ENCODE assay signal across 9 cellular contexts in the genomic region with DNA sequence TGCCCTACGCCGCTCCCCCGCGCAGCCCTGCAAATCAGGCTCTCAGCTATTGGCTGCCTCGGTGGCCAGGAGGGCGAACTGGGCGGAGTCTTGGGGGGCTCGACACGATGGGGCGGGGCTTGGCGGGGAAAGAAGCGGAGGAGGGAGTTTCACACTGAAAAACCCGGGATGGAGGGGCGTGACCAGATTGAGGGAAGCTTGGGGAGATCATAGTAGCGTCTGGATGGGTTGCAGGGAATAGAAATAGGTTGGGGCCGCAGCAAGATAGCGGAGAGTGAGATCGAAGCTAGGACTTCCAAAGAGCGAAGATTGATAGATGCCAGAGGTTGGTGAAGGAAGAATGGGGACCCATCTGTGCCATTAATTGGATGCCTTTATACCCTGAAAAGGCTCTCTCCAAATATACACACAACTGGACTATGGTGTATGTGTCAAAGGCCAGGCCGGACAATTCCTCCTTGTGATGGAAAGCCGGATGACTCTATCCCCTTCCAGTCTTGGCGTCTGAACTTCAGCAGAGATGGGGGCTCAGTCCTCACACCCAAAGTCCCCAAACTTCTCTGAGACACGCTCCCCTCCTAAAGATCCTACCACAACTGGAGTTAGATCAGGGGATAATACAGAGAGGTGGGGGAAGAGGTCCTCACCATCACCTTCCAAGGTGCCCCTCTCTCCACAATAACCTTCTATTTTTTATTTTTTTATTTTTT. TPM values are rescaled to one million over a fixed set of nuclear protein-coding genes. Genes with fewer than 3 reads are reported as not detected.
A peak's percentile ranks its signal among the peaks of the same experiment; 100 is the strongest.
DNase-seq lines count a peak whose midpoint lies in the region; ATAC-seq and TF ChIP-seq lines count a peak whose summit lies in the region.
"Had no signal": no experiment of that assay in that cellular context is flagged by ENCODE, and none has a peak within 500 bp of the region (broad histone marks: within the 10 kb centered on the region; RNA-seq: fewer than 3 reads in every experiment).

No MANE protein-coding gene starts in this region.

- DNase-seq in GM23248 (peak; percentile 57), NCI-H526 treated with DMSO at 0.1 percent for 48 hours (lab: John Stamatoyannopoulos, UW) (peak; percentile 36), right cardiac atrium (peak; percentile 84 to 89 (median 89)), gastrocnemius medialis (no peak), middle frontal gyrus (ENCODE audit: extremely low spot score, low spot score) (no peak)
- DNase-seq in activated naive CD8-positive, alpha-beta T cell treated with anti-CD3 and anti-CD28 coated beads, Interleukin-2, amount 50 U/mL, for 16 hours (ENCODE audit: low read depth, low spot score) = peak; percentile 46
- DNase-seq in NK-92 treated with Interleukin-12 subunit alpha and Interleukin-12 subunit beta, amount 100 ng/mL, for 24 hours (lab: John Stamatoyannopoulos, UW) = no peak

- peaks cover 9% of the 10 kb centered on the region for H3K4me1 ChIP-seq in GM23248 (ENCODE audit: insufficient read depth)
- H3K4me1 ChIP-seq in right cardiac atrium (ENCODE audit: control insufficient read depth, insufficient read depth, low read length) = peaks cover 4% of the 10 kb centered on the region
- peaks cover 22 to 26% of the 10 kb centered on the region in 2 donors for H3K4me1 ChIP-seq in gastrocnemius medialis

- no peaks in the 10 kb centered on the region for H3K79me2 ChIP-seq in GM23248 (ENCODE audit: insufficient read depth)

- H3K4me2 ChIP-seq in GM23248 (ENCODE audit: unreplicated experiment) = peak overlapping the region; percentile 82

- H3K27ac ChIP-seq in GM23248 (no peak overlapping the region), right cardiac atrium (ENCODE audit: low read length) (no peak overlapping the region), gastrocnemius medialis (no peak overlapping the region)

- 0 out of 2 replicates have a peak, but pooled peaks cover 5% of the 10 kb centered on the region for H3F3A ChIP-seq in GM23248 (ENCODE audit: insufficient read depth)

- H3K36me3 ChIP-seq in GM23248 (ENCODE audit: low read depth) (no peaks in the 10 kb centered on the region), gastrocnemius medialis (no peaks in the 10 kb centered on the region)

- no peak for TF ChIP-seq CTCF in gastrocnemius medialis (IDR thresholded peaks at IDR 0.05 in 4 of 5, conservative IDR thresholded peaks at IDR 0.05 in 1 of 5)

- WGBS in GM23248 (ENCODE audit: low coverage in 1 of 2, low lambda C conversion rate in 2 of 2, missing lambda C conversion rate in 2 of 2), 2 experiments = 16 to 20% methylated on average over 18 to 23 of the region's 23 CpGs
- WGBS in right cardiac atrium = 12% methylated on average over 23 of the region's 23 CpGs

- ATAC-seq in right cardiac atrium = peak; percentile 82 to 86
- ATAC-seq in gastrocnemius medialis = no peak
- ATAC-seq in GM21528 (IDR thresholded peaks at IDR 0.05; ENCODE audit: low FRiP score, unreplicated experiment) = no peak

- no peak for TF ChIP-seq POLR2A in gastrocnemius medialis (IDR thresholded peaks at IDR 0.05)

- H3K9me2 ChIP-seq in GM23248 (ENCODE audit: insufficient read depth) = no peaks in the 10 kb centered on the region

- H2AFZ ChIP-seq in GM23248 = 0 out of 2 replicates have a peak overlapping the region, but pooled peaks have one; percentile 27

- H4K20me1 ChIP-seq in GM23248 (ENCODE audit: insufficient read depth) = no peaks in the 10 kb centered on the region

- H3K27me3 ChIP-seq in GM23248 (replicated peaks; ENCODE audit: insufficient read depth) (peaks cover 11% of the 10 kb centered on the region), right cardiac atrium (ENCODE audit: control insufficient read depth, insufficient read depth) (no peaks in the 10 kb centered on the region), gastrocnemius medialis (peaks cover 12 to 23% (median 16%) of the 10 kb centered on the region in 3 donors)

- H3K9ac ChIP-seq in GM23248 = no peak overlapping the region

- in situ Hi-C loops in GM23248 (cut with MboI) = no loop called here
- in situ Hi-C loops in gastrocnemius medialis (cut with MboI; ENCODE audit: low sequenced_read_pairs in 4 of 4) = no loop called here

- intact Hi-C loops in right cardiac atrium (cut with DNase I) = no loop called here
- intact Hi-C loops in gastrocnemius medialis (cut with DNase I; ENCODE audit: low total_unique reads) = loop anchor here (2.0 kb wide), 1 partner anchor 13 kb away; no protein-coding TSS in a partner anchor

- H3K4me3 ChIP-seq in GM23248 (peak overlapping the region; percentile 58), right cardiac atrium (ENCODE audit: low read length) (peak overlapping the region; percentile 58), gastrocnemius medialis (peak overlapping the region; percentile 36 to 51 (median 47))

- no peaks in the 10 kb centered on the region for H3K9me3 ChIP-seq in GM23248 (ENCODE audit: low read depth)
- no peaks in the 10 kb centered on the region for H3K9me3 ChIP-seq in right cardiac atrium (ENCODE audit: control insufficient read depth, low read length)
- H3K9me3 ChIP-seq in gastrocnemius medialis = no peaks in the 10 kb centered on the region

RNA-seq across cellular contexts. Expression of a gene that starts 0.4 kb away (rescaled TPM):
- total RNA-seq in GM23248 (2014; rRNA removed; shearing (Covaris generic)) = not detected in 2 replicates
- polyA plus RNA-seq in GM23248 (2016; fragmentation: Nextera tagmentation; extraction: Ambion mirVana) = 0.05 TPM in 1 of 2 replicates, not detected in the other
- total RNA-seq in right cardiac atrium = 1 to 10 TPM; 2.5 to 3.7 (median 3.1) TPM
- 6.9 TPM for polyA plus RNA-seq in right cardiac atrium
- not detected for total RNA-seq in gastrocnemius medialis
- total RNA-seq: NCI-H460 had no signal

RNA-seq across cellular contexts. Expression of a gene that starts 26.0 kb away (rescaled TPM):
- 1,500 and 1,636 TPM in 2 replicates for total RNA-seq in GM23248 (2014; rRNA removed; shearing (Covaris generic))
- polyA plus RNA-seq in GM23248 (2016; fragmentation: Nextera tagmentation; extraction: Ambion mirVana) (892 and 903 TPM in 2 replicates), right cardiac atrium (1,781 TPM)
- total RNA-seq in right cardiac atrium (1,000 to 10,000 TPM; 1,060 to 1,177 (median 1,099) TPM), gastrocnemius medialis (1,000 to 10,000 TPM; 1,960 to 2,584 (median 2,358) TPM)

RNA-seq across cellular contexts. Expression of a gene that starts 28.7 kb away (rescaled TPM):
- total RNA-seq in GM23248 (2014; rRNA removed; shearing (Covaris generic)) = 6.6 and 8.1 TPM in 2 replicates
- 6.0 and 7.1 TPM in 2 replicates for polyA plus RNA-seq in GM23248 (2016; fragmentation: Nextera tagmentation; extraction: Ambion mirVana)
- total RNA-seq in right cardiac atrium = 10 to 100 TPM in 1 of 4 donors, 1 to 10 TPM in 3; 5.8 to 10.8 (median 8.0) TPM
- 6.4 TPM for polyA plus RNA-seq in right cardiac atrium
- total RNA-seq in gastrocnemius medialis = 100 to 1,000 TPM; 236 to 432 (median 340) TPM

Comparison
In these comparisons a context has a peak if more than half of its experiments do, and no peak if none do; other contexts are left out.
1. DNase-seq: peak in GM23248 (single experiment), NCI-H526 treated with DMSO at 0.1 percent for 48 hours (single experiment), activated naive CD8-positive, alpha-beta T cell treated with anti-CD3 and anti-CD28 coated beads, Interleukin-2, amount 50 U/mL, for 16 hours (single experiment) and right cardiac atrium (3 of 3); none in gastrocnemius medialis (0 of 2), middle frontal gyrus (single experiment) and NK-92 treated with Interleukin-12 subunit alpha and Interleukin-12 subunit beta, amount 100 ng/mL, for 24 hours (single experiment).
2. ATAC-seq: peak in right cardiac atrium (2 of 2); none in gastrocnemius medialis (0 of 2) and GM21528 (single experiment).
3. RNA of a gene that starts 28.7 kb away (total RNA-seq): 236 to 432 TPM in gastrocnemius medialis; 5.8 to 10.8 TPM in right cardiac atrium and 6.6 to 8.1 TPM in GM23248; every median in the first group is over 10 times any median in the second.
4. Peak in every context shown above with its lines, with median percentiles within 50 percentile points of each other: H3K4me3 ChIP-seq.